27 cellular contexts compared by ENCODE assay signal in the genomic region with DNA sequence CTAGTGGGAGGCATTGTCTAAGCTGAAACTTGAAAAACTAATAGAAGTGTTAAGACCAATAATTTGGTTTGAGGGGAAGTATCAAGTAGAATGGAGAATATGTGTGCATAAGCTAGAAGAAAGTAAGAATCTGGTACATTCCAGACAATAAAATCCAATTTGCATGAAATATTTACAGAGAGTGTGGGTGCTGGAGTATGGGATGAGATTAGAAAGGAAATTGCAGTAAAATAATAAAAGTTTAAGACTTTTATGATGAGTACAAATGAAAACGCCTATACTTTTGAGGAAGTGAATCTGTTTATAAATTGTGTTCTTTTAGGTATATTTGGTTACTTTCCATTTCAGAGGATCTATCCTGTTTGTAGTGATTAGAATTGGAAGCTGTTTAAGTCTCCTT.
"Had no signal": no experiment of that assay in that cellular context is flagged by ENCODE, and none has a peak within 500 bp of the region (broad histone marks: within the 10 kb centered on the region; RNA-seq: fewer than 3 reads in every experiment).

No MANE protein-coding gene starts in this region.

- H3K27ac ChIP-seq: stomach, suprapubic skin, testis, thoracic aorta, thyroid gland, tibial artery, tibial nerve, transverse colon, upper lobe of left lung, upper lobe of right lung, uterus, vagina had no signal

- H3K36me3 ChIP-seq: stomach, suprapubic skin, thoracic aorta, thyroid gland, tibial artery, tibial nerve, transverse colon, upper lobe of left lung, upper lobe of right lung, uterus, vagina had no signal

- FAIRE-seq: urothelium cell line had no signal

- H3K4me1 ChIP-seq: stomach, suprapubic skin, testis, thyroid gland, tibial nerve, upper lobe of left lung, upper lobe of right lung, uterus, vagina had no signal

- H3K27me3 ChIP-seq: stomach, suprapubic skin, testis, thyroid gland, tibial artery, tibial nerve, transverse colon, upper lobe of left lung, upper lobe of right lung, uterus, vagina had no signal

- DNase-seq: stimulated activated CD4-positive, alpha-beta T cell treated with anti-CD3 and anti-CD28 coated beads, Interleukin-2, amount 100 ng/mL, for 48 hours; stimulated activated CD4-positive, alpha-beta T cell treated with anti-CD3 and anti-CD28 coated beads, Interleukin-4, amount 100 ng/mL, for 1 hour; stimulated activated CD4-positive, alpha-beta T cell treated with anti-CD3 and anti-CD28 coated beads, Interleukin-4, amount 100 ng/mL, for 24 hours; stimulated activated CD4-positive, alpha-beta T cell treated with anti-CD3 and anti-CD28 coated beads, Interleukin-4, amount 100 ng/mL, for 4 hours; stimulated activated CD8-positive, alpha-beta memory T cell treated with anti-CD3 and anti-CD28 coated beads, Interleukin-4, amount 100 ng/mL, for 48 hours; stimulated activated naive B cell treated with anti-CD40 and anti-IgM and Interleukin-4, amounts not matched to agents 10 μg/mL and 1 μg/mL and 100 μg/mL, for 72 hours; stimulated activated naive CD4-positive, alpha-beta T cell; stimulated activated naive CD4-positive, alpha-beta T cell treated with Interleukin-2 at 50 U/mL for 16 hours; stimulated activated naive CD8-positive, alpha-beta T cell treated with anti-CD3 and anti-CD28 coated beads, Interleukin-15, amount 100 ng/mL, for 72 hours; stimulated activated naive CD8-positive, alpha-beta T cell treated with anti-CD3 and anti-CD28 coated beads, Interleukin-15, Interleukin-2, amounts not matched to agents 100 U/mL and 50 U/mL, for 24 hours; stomach; substantia nigra; testis; thyroid gland; tibial artery; transverse colon; trophoblast cell; upper lobe of left lung; upper lobe of right lung; uterus had no signal

- H3K9me3 ChIP-seq: stomach, suprapubic skin, testis, thoracic aorta, thyroid gland, tibial artery, tibial nerve, transverse colon, upper lobe of left lung, upper lobe of right lung, uterus, vagina had no signal

- H3K4me3 ChIP-seq: stomach, suprapubic skin, testis, thoracic aorta, thyroid gland, tibial artery, tibial nerve, transverse colon, upper lobe of left lung, upper lobe of right lung, uterus, vagina had no signal

- ATAC-seq: stimulated activated effector memory CD8-positive, alpha-beta T cell treated with anti-CD3 and anti-CD28 coated beads, Interleukin-12 subunit alpha, Interleukin-12 subunit beta, amount 100 ng/mL, for 72 hours; stimulated activated memory B cell treated with anti-CD40 and anti-IgM and Interleukin-4, amounts not matched to agents 10 μg/mL and 1 μg/mL and 100 μg/mL, for 72 hours; stimulated activated naive B cell treated with anti-CD40 and anti-IgM and Interleukin-4, amounts not matched to agents 10 μg/mL and 1 μg/mL and 100 μg/mL, for 72 hours; stimulated activated naive CD8-positive, alpha-beta T cell treated with anti-CD3 and anti-CD28 coated beads, Interleukin-15, amount 100 ng/mL, for 72 hours; stimulated activated naive CD8-positive, alpha-beta T cell treated with anti-CD3 and anti-CD28 coated beads, Interleukin-15, Interleukin-2, amounts not matched to agents 100 U/mL and 50 U/mL, for 24 hours; upper lobe of right lung had no signal
